In genomic region chr19:19452241-19453128, GRCh38 we compare ENCODE assay signal across 9 cellular contexts. TPM values are rescaled to one million over a fixed set of nuclear protein-coding genes. Genes with fewer than 3 reads are reported as not detected.
DNase-seq lines count a peak whose midpoint lies in the region; ATAC-seq and TF ChIP-seq lines count a peak whose summit lies in the region.
"Had no signal": no experiment of that assay in that cellular context is flagged by ENCODE, and none has a peak within 500 bp of the region (broad histone marks: within the 10 kb centered on the region; RNA-seq: fewer than 3 reads in every experiment).

No MANE protein-coding gene starts in this region.

- H3K27ac Mint-ChIP-seq in GM23338 (peak overlapping the region; percentile 83), T-cell (peak overlapping the region; percentile 92 to 96), endodermal cell (peak overlapping the region; percentile 83)

- H3K9me2 ChIP-seq in GM23338 (ENCODE audit: insufficient read depth): no peaks in the 10 kb centered on the region

- no peak overlapping the region for H3K4me2 ChIP-seq in GM23338

- ATAC-seq in GM23338 (no peak), T-cell (replicated peaks in 1 of 4) (peak in 2 of 4 experiments; percentile 2 to 29)

- H4K20me1 ChIP-seq in GM23338 (replicated peaks; ENCODE audit: insufficient read depth): peaks cover 60% of the 10 kb centered on the region

- H3K9me3 ChIP-seq in endodermal cell (ENCODE audit: control insufficient read depth, low read length) (no peaks in the 10 kb centered on the region), neutrophil (no peaks in the 10 kb centered on the region), WERI-Rb-1 (ENCODE audit: severe bottlenecking) (no peaks in the 10 kb centered on the region)

- H3K36me3 ChIP-seq in GM23338 (ENCODE audit: insufficient read depth) (no peaks in the 10 kb centered on the region), endodermal cell (ENCODE audit: control insufficient read depth, insufficient read depth, low read length) (peaks cover 9% of the 10 kb centered on the region), neutrophil (no peaks in the 10 kb centered on the region), WERI-Rb-1 (peaks cover 7% of the 10 kb centered on the region)

- 95 to 100% methylated on average over 10 to 11 of the region's 11 CpGs for WGBS in endodermal cell (ENCODE audit: insufficient coverage in 1 of 2, insufficient read length in 1 of 2), 2 experiments

- H2AFZ ChIP-seq in GM23338: no peak overlapping the region

- H3K4me3 ChIP-seq in GM23338 (no peak overlapping the region), endodermal cell (ENCODE audit: low read length) (no peak overlapping the region), neutrophil (ENCODE audit: low read depth in 1 of 2, low read length in 1 of 2) (peak overlapping the region; percentile 42 to 47), WERI-Rb-1 (ENCODE audit: low read depth, low read length) (no peak overlapping the region)

- H3K27ac ChIP-seq in GM23338 (ENCODE audit: low read depth) (peak overlapping the region; percentile 32; the same call in 1 of the 2 replicates), endodermal cell (ENCODE audit: low read depth, low read length) (no peak overlapping the region), neutrophil (peak overlapping the region; percentile 97), WERI-Rb-1 (no peak overlapping the region)

- no peak for DNase-seq in GM23338 (ENCODE audit: low spot score)
- DNase-seq in T-cell: no peak
- DNase-seq in endodermal cell: no peak
- no peak for DNase-seq in midbrain (lab: John Stamatoyannopoulos, UW)
- no peak for DNase-seq in WERI-Rb-1
- no peak for DNase-seq in kidney glomerular epithelial cell (lab: John Stamatoyannopoulos, UW)
- DNase-seq: islet precursor cell, RPMI8226 had no signal

- H3F3A ChIP-seq in GM23338 (replicated peaks; ENCODE audit: low read depth): 0 out of 2 replicates have a peak, but pooled peaks cover 6% of the 10 kb centered on the region

- no peaks in the 10 kb centered on the region for H3K27me3 ChIP-seq in GM23338 (ENCODE audit: insufficient read depth)
- no peaks in the 10 kb centered on the region for H3K27me3 ChIP-seq in endodermal cell (ENCODE audit: control insufficient read depth, insufficient read depth, low read length, poor library complexity, severe bottlenecking)
- H3K27me3 ChIP-seq in neutrophil: no peaks in the 10 kb centered on the region
- H3K27me3 ChIP-seq in WERI-Rb-1 (ENCODE audit: insufficient read depth, low read depth, severe bottlenecking): no peaks in the 10 kb centered on the region

- peaks cover 100% of the 10 kb centered on the region for H3K79me2 ChIP-seq in GM23338 (replicated peaks; ENCODE audit: insufficient read depth)

- peaks cover 38% of the 10 kb centered on the region for H3K4me1 Mint-ChIP-seq in GM23338
- H3K4me1 Mint-ChIP-seq in T-cell: peaks cover 50 to 72% (median 71%) of the 10 kb centered on the region in 3 donors
- H3K4me1 Mint-ChIP-seq in endodermal cell: peaks cover 2% of the 10 kb centered on the region

- peaks cover 4% of the 10 kb centered on the region; the same call in 1 of the 2 replicates for H3K4me1 ChIP-seq in GM23338 (ENCODE audit: insufficient read depth)
- H3K4me1 ChIP-seq in endodermal cell (ENCODE audit: control insufficient read depth, insufficient read depth, low read length): no peaks in the 10 kb centered on the region
- H3K4me1 ChIP-seq in neutrophil (ENCODE audit: control insufficient read depth in 1 of 2, insufficient read depth in 1 of 2, low read depth in 1 of 2, low read length in 1 of 2): peaks cover 76 to 80% of the 10 kb centered on the region in 2 experiments

- no peak for TF ChIP-seq CTCF in GM23338 (conservative IDR thresholded peaks at IDR 0.05; ENCODE audit: low read depth in 2 of 2)
- TF ChIP-seq CTCF in endodermal cell (conservative IDR thresholded peaks at IDR 0.05): no peak
- TF ChIP-seq CTCF in neutrophil (IDR thresholded peaks at IDR 0.05): no peak
- TF ChIP-seq CTCF in WERI-Rb-1 (IDR thresholded peaks at IDR 0.05; ENCODE audit: low read depth, low read length): no peak

- H3K4me3 Mint-ChIP-seq in GM23338: no peak overlapping the region
- peak overlapping the region; percentile 55 to 69 (median 61) for H3K4me3 Mint-ChIP-seq in T-cell
- H3K4me3 Mint-ChIP-seq in endodermal cell: no peak overlapping the region

- POLR2A ChIA-PET in T-cell (lab: Charles Lee): interaction anchor here in 1 of 2 donors (0.6 to 0.7 kb wide), 2 partner anchors 37 to 716 kb away, joined by 3 read pairs; no protein-coding TSS in a partner anchor

- H3K27me3 Mint-ChIP-seq in GM23338 (ENCODE audit: insufficient read depth, low read depth, poor library complexity) (peaks cover 10% of the 10 kb centered on the region), T-cell (no peaks in the 10 kb centered on the region), endodermal cell (ENCODE audit: insufficient read depth) (no peaks in the 10 kb centered on the region)

- H3K9me3 Mint-ChIP-seq in GM23338 (no peaks in the 10 kb centered on the region), T-cell (no peaks in the 10 kb centered on the region), endodermal cell (no peaks in the 10 kb centered on the region)

- no peak overlapping the region for H3K9ac ChIP-seq in endodermal cell (ENCODE audit: extremely low read depth, low read length, poor library complexity, severe bottlenecking)

- CTCF ChIA-PET in T-cell (lab: Charles Lee): no interaction called here

- H3K36me3 Mint-ChIP-seq in GM23338 (ENCODE audit: low read depth) (peaks cover 6% of the 10 kb centered on the region; the same call in 1 of the 3 replicates), T-cell (no peaks in the 10 kb centered on the region), endodermal cell (ENCODE audit: low read depth) (peaks cover 5% of the 10 kb centered on the region)

TF ChIP-seq in GM23338, 12 proteins besides CTCF, POLR2A, EP300 and RAD21 (continues in another document):
- TF ChIP-seq EZH2phosphoT487 (IDR thresholded peaks at IDR 0.05; ENCODE audit: unreplicated experiment): no peak
- no peak for TF ChIP-seq ETS1 (IDR thresholded peaks at IDR 0.05)
- TF ChIP-seq ZNF331 (CRISPR knock-in tag; IDR thresholded peaks at IDR 0.05; ENCODE audit: low read depth): no peak
- no peak for TF ChIP-seq JUNB (IDR thresholded peaks at IDR 0.05; ENCODE audit: unreplicated experiment)
- no peak for TF ChIP-seq EZH2 (IDR thresholded peaks at IDR 0.05; ENCODE audit: low read depth, unreplicated experiment)

RNA-seq across cellular contexts. Expression of gene GATAD2A, which starts 47.0 kb away (rescaled TPM):
- total RNA-seq in GM23338 (2014; rRNA removed; shearing (Covaris generic)): 123 and 151 TPM in 2 replicates
- 40.0 and 49.2 TPM in 2 replicates for polyA plus RNA-seq in GM23338 (2016; fragmentation: Nextera tagmentation; extraction: Ambion mirVana)
- total RNA-seq in T-cell (100 to 1,000 TPM; 114 to 144 (median 133) TPM), endodermal cell (100 to 1,000 TPM; 115 to 126 TPM)
- polyA plus RNA-seq in endodermal cell (2013, experiment 1 of 2): 62.7 TPM
- polyA plus RNA-seq in endodermal cell (2013, experiment 2 of 2): 56.7 TPM

Comparison
In these comparisons a context has a peak if more than half of its experiments do, and no peak if none do; other contexts are left out.
1. H3K27ac ChIP-seq: peak in GM23338 (single experiment) and neutrophil (single experiment); none in endodermal cell (single experiment) and WERI-Rb-1 (single experiment).
2. H3K4me3 ChIP-seq: peak in neutrophil (2 of 2); none in GM23338 (single experiment), endodermal cell (single experiment) and WERI-Rb-1 (single experiment).
3. H3K4me3 Mint-ChIP-seq: peak in T-cell (3 of 3); none in GM23338 (single experiment) and endodermal cell (single experiment).
4. Peak in every context shown above with its lines, with median percentiles within 50 percentile points of each other: H3K27ac Mint-ChIP-seq.